8 cellular contexts compared by ENCODE assay signal in genomic region chr14:95520346-95520745, GRCh38. TPM values are rescaled to one million over a fixed set of nuclear protein-coding genes. Genes with fewer than 3 reads are reported as not detected.
DNase-seq lines count a peak whose midpoint lies in the region; ATAC-seq and TF ChIP-seq lines count a peak whose summit lies in the region.

No MANE protein-coding gene starts in this region.

- H3K27me3 ChIP-seq in heart left ventricle: no peaks in the 10 kb centered on the region
- no peaks in the 10 kb centered on the region for H3K27me3 ChIP-seq in lung (ENCODE audit: control insufficient read depth, insufficient read depth)
- no peaks in the 10 kb centered on the region for H3K27me3 ChIP-seq in transverse colon
- H3K27me3 ChIP-seq in prostate gland (replicated peaks; ENCODE audit: insufficient read depth): no peaks in the 10 kb centered on the region

- in situ Hi-C loops in transverse colon (cut with MboI; ENCODE audit: low pct_ligation_motif_present in 1 of 4, low pct_unique_long_range_greater_than_20kb in 1 of 4, low sequenced_read_pairs in 3 of 4): loop anchor here in 1 of 4 donors (10.0 kb wide), 1 partner anchor 76 kb away; no protein-coding TSS in a partner anchor

- intact Hi-C loops in heart left ventricle (cut with DNase I) (no loop called here), cardiac septum (cut with DNase I) (no loop called here), transverse colon (cut with DNase I; ENCODE audit: low total_unique reads) (no loop called here), prostate gland (cut with DNase I) (no loop called here)

- peak in 1 of 5 donors; percentile 19 for DNase-seq in heart left ventricle
- no peak for DNase-seq in cardiac septum (ENCODE audit: low spot score)
- DNase-seq in activated CD8-positive, alpha-beta memory T cell treated with anti-CD3 and anti-CD28 coated beads, Interleukin-2, amount 50 U/mL, for 4 hours: peak; percentile 20
- DNase-seq in lung (ENCODE audit: low spot score): no peak
- DNase-seq in transverse colon: no peak
- DNase-seq in prostate gland (ENCODE audit: low spot score): no peak

- H3K9me3 ChIP-seq in heart left ventricle (no peaks in the 10 kb centered on the region), lung (ENCODE audit: control insufficient read depth in 2 of 2, insufficient read depth in 1 of 2, low read length in 1 of 2) (no peaks in the 10 kb centered on the region), transverse colon (no peaks in the 10 kb centered on the region), prostate gland (no peaks in the 10 kb centered on the region)

- no peaks in the 10 kb centered on the region for H3K36me3 ChIP-seq in heart left ventricle
- no peaks in the 10 kb centered on the region for H3K36me3 ChIP-seq in lung (ENCODE audit: control insufficient read depth in 2 of 2, insufficient read depth in 2 of 2, low read length in 2 of 2)
- H3K36me3 ChIP-seq in transverse colon: no peaks in the 10 kb centered on the region
- no peaks in the 10 kb centered on the region for H3K36me3 ChIP-seq in prostate gland

- H3K27ac ChIP-seq in heart left ventricle (peak overlapping the region in 11 of 12 donors; percentile 10 to 95 (median 89)), lung (ENCODE audit: low read depth in 1 of 2, low read length in 1 of 2) (peak overlapping the region; percentile 10 to 54), transverse colon (peak overlapping the region; percentile 81 to 90 (median 86)), prostate gland (no peak overlapping the region)

- 74 to 82% (median 79%) methylated on average over 3 of the region's 3 CpGs for WGBS in heart left ventricle, 4 donors
- 48 to 68% methylated on average over 3 of the region's 3 CpGs for WGBS in lung, 2 donors
- WGBS in transverse colon (ENCODE audit: low coverage in 1 of 2), 2 donors: 69 to 83% methylated on average over 3 of the region's 3 CpGs
- 68% methylated on average over 3 of the region's 3 CpGs for WGBS in prostate gland

- TF ChIP-seq CTCF in heart left ventricle (IDR thresholded peaks at IDR 0.05) (no peak), lung (IDR thresholded peaks at IDR 0.05; ENCODE audit: control extremely low read depth, extremely low read depth) (no peak), transverse colon (IDR thresholded peaks at IDR 0.05) (no peak), prostate gland (IDR thresholded peaks at IDR 0.05) (no peak)

- TF ChIP-seq POLR2A in heart left ventricle (IDR thresholded peaks at IDR 0.05): no peak
- no peak for TF ChIP-seq POLR2A in transverse colon (IDR thresholded peaks at IDR 0.05)
- no peak for TF ChIP-seq POLR2A in prostate gland (IDR thresholded peaks at IDR 0.05)

- peaks cover 0 to 95% (median 63%) of the 10 kb centered on the region in 12 donors for H3K4me1 ChIP-seq in heart left ventricle
- H3K4me1 ChIP-seq in lung (ENCODE audit: control insufficient read depth in 2 of 2, insufficient read depth in 2 of 2, low read length in 2 of 2): peaks cover 20 to 39% of the 10 kb centered on the region in 2 donors
- H3K4me1 ChIP-seq in transverse colon: peaks cover 23 to 69% (median 44%) of the 10 kb centered on the region in 4 donors
- peaks cover 11% of the 10 kb centered on the region for H3K4me1 ChIP-seq in prostate gland (replicated peaks)

- peak overlapping the region in 1 of 12 donors; percentile 9 for H3K4me3 ChIP-seq in heart left ventricle
- no peak overlapping the region for H3K4me3 ChIP-seq in lung
- no peak overlapping the region for H3K4me3 ChIP-seq in transverse colon
- no peak overlapping the region for H3K4me3 ChIP-seq in prostate gland

- no peak for TF ChIP-seq EP300 in transverse colon (IDR thresholded peaks at IDR 0.05; ENCODE audit: low read depth)

- ATAC-seq in heart left ventricle (no peak), lung (ENCODE audit: insufficient read depth, low FRiP score) (no peak), HG03139 (IDR thresholded peaks at IDR 0.05; ENCODE audit: unreplicated experiment) (no peak), GM19395 (IDR thresholded peaks at IDR 0.05; ENCODE audit: unreplicated experiment) (no peak)

RNA-seq across cellular contexts. Expression of gene SYNE3, which starts 3.9 kb away (rescaled TPM):
- total RNA-seq in heart left ventricle: 10 to 100 TPM in 5 of 9 donors, 1 to 10 TPM in 4; 6.2 to 16.9 (median 10.3) TPM
- polyA plus RNA-seq in heart left ventricle: 1 to 10 TPM; 3.1 to 3.9 TPM
- total RNA-seq in cardiac septum: 12.4 TPM
- total RNA-seq in lung: 10 to 100 TPM in 1 of 2 donors, 1 to 10 TPM in 1; 8.4 to 30.5 TPM
- polyA plus RNA-seq in lung: 1 to 10 TPM; 2.7 to 3.7 TPM
- total RNA-seq in transverse colon: 10 to 100 TPM in 3 of 4 donors, 1 to 10 TPM in 1; 9.8 to 46.8 (median 13.9) TPM
- total RNA-seq in prostate gland: 10 to 100 TPM in 1 of 2 donors, 1 to 10 TPM in 1; 3.4 to 29.5 TPM

RNA-seq across cellular contexts. Expression of gene GLRX5, which starts 14.5 kb away (rescaled TPM):
- total RNA-seq in heart left ventricle: 100 to 1,000 TPM in 1 of 9 donors, 10 to 100 TPM in 8; 60.8 to 113 (median 78.5) TPM
- 10 to 100 TPM; 64.4 to 98.3 TPM for polyA plus RNA-seq in heart left ventricle
- total RNA-seq in cardiac septum: 61.8 TPM
- 10 to 100 TPM; 22.4 to 35.6 TPM for total RNA-seq in lung
- polyA plus RNA-seq in lung: 10 to 100 TPM; 27.3 to 30.9 TPM
- total RNA-seq in transverse colon: 100 to 1,000 TPM in 1 of 4 donors, 10 to 100 TPM in 3; 11.6 to 177 (median 38.2) TPM
- total RNA-seq in prostate gland: 10 to 100 TPM; 56.2 to 93.0 TPM

Comparison
In these comparisons a context has a peak if more than half of its experiments do, and no peak if none do; other contexts are left out.
1. H3K27ac ChIP-seq: peak in heart left ventricle (11 of 12), lung (2 of 2) and transverse colon (4 of 4); none in prostate gland (0 of 2).